In genomic region chr14:19813171-19813920, GRCh38 we compare ENCODE assay signal across 7 cellular contexts. TPM values are rescaled to one million over a fixed set of nuclear protein-coding genes. Genes with fewer than 3 reads are reported as not detected.
"Had no signal": no experiment of that assay in that cellular context is flagged by ENCODE, and none has a peak within 500 bp of the region (broad histone marks: within the 10 kb centered on the region; RNA-seq: fewer than 3 reads in every experiment).

No MANE protein-coding gene starts in this region.

RNA-seq across cellular contexts. Expression of gene OR4N2, which starts 9.8 kb away (rescaled TPM):
- total RNA-seq: HepG2, HT-29, IMR-90, M059J, SK-MEL-5, T-cell had no signal
- polyA plus RNA-seq: HepG2, IMR-90, SK-N-SH had no signal

RNA-seq across cellular contexts. Expression of gene OR4M1, which starts 40.0 kb away (rescaled TPM):
- total RNA-seq: HepG2, HT-29, IMR-90, M059J, T-cell had no signal
- polyA plus RNA-seq: HepG2, IMR-90, SK-N-SH had no signal
